1 cellular context compared by ENCODE assay signal in the genomic region with DNA sequence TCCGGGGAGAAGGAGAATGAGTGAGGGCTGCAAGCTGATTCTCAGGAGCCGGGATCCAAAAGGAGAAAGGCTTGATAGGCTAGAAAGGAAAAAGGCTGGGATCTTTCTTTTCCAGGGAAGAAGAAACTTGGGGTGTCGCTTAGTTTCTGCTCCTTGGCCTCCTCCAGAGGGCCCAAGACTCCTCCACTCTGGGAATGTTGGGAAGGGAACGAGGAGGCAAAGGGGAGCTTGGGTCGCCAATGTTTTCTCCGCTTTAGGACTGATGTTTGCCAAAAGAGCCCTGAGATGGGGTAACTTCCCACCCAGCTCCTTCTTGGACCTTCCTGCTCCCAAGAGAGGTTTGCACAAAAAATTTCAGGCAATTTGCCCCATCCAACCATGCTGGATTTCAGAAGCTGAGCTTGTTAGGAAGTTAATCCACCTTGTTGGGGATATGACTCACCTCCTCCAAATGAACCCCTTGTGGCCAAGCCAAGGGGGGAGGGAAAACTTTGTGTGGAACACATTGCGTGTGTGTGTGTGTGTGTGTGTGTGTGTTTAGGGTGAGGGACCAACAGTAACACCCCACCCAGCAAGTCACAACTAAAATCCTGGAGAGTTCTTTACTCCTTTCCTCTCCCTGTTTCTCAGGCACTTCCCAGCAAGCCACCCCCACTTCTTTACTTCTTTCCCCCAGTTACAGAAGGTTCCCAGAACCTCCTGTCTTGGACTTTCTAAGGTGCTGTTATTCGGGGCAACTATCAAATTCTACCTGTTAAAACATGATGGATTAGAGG.
TF ChIP-seq lines count a peak whose summit lies in the region.

No MANE protein-coding gene starts in this region.

TF ChIP-seq in HEK293, 187 proteins besides CTCF, POLR2A, EP300 and RAD21 (continues in another document):
- TF ChIP-seq, protein P1, sequence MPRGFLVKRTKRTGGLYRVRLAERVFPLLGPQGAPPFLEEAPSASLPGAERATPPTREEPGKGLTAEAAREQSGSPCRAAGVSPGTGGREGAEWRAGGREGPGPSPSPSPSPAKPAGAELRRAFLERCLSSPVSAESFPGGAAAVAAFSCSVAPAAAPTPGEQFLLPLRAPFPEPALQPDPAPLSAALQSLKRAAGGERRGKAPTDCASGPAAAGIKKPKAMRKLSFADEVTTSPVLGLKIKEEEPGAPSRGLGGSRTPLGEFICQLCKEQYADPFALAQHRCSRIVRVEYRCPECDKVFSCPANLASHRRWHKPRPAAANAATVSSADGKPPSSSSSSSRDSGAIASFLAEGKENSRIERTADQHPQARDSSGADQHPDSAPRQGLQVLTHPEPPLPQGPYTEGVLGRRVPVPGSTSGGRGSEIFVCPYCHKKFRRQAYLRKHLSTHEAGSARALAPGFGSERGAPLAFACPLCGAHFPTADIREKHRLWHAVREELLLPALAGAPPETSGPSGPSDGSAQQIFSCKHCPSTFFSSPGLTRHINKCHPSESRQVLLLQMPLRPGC (tag by site-specific recombination; IDR thresholded peaks at IDR 0.05): no peak
- TF ChIP-seq, protein P2, sequence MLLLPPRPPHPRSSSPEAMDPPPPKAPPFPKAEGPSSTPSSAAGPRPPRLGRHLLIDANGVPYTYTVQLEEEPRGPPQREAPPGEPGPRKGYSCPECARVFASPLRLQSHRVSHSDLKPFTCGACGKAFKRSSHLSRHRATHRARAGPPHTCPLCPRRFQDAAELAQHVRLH (tag by site-specific recombination; IDR thresholded peaks at IDR 0.05): no peak
- TF ChIP-seq ZNF302 (tag by site-specific recombination; IDR thresholded peaks at IDR 0.05; ENCODE audit: low read depth) (no peak), ZNF843 (tag by site-specific recombination; IDR thresholded peaks at IDR 0.05) (no peak), ZNF660 (tag by site-specific recombination; IDR thresholded peaks at IDR 0.05) (no peak; the same call in 1 of the 2 replicates), ZBTB7A (tag by site-specific recombination; IDR thresholded peaks at IDR 0.05; ENCODE audit: low read depth) (no peak), ZNF223 (tag by site-specific recombination; IDR thresholded peaks at IDR 0.05) (no peak), EGR2 (tag by site-specific recombination; IDR thresholded peaks at IDR 0.05; ENCODE audit: low read depth) (no peak), TRIM28 (IDR thresholded peaks at IDR 0.05; ENCODE audit: borderline replicate concordance, low read length) (no peak), ZXDB (tag by site-specific recombination; IDR thresholded peaks at IDR 0.05) (0 out of 2 replicates have a peak, but pooled peaks have one; percentile 3), SP7 (tag by site-specific recombination; IDR thresholded peaks at IDR 0.05) (peak; percentile 56), ZNF677 (tag by site-specific recombination; IDR thresholded peaks at IDR 0.05) (no peak), ZNF335 (tag by site-specific recombination; conservative IDR thresholded peaks at IDR 0.05) (peak; percentile 30; the same call in 1 of the 2 replicates), ZNF221 (tag by site-specific recombination; IDR thresholded peaks at IDR 0.05; ENCODE audit: borderline replicate concordance) (no peak), BCL11B (tag by site-specific recombination; IDR thresholded peaks at IDR 0.05; ENCODE audit: low read depth) (no peak), ZNF292 (tag by site-specific recombination; IDR thresholded peaks at IDR 0.05; ENCODE audit: borderline replicate concordance, low read depth) (no peak), ZNF138 (tag by site-specific recombination; IDR thresholded peaks at IDR 0.05; ENCODE audit: borderline replicate concordance) (no peak), IKZF3 (tag by site-specific recombination; IDR thresholded peaks at IDR 0.05) (peak; percentile 61), HOXD13 (CRISPR knock-in tag; IDR thresholded peaks at IDR 0.05; ENCODE audit: borderline replicate concordance) (no peak), ZEB2 (tag by site-specific recombination; IDR thresholded peaks at IDR 0.05) (no peak), ZNF558 (tag by site-specific recombination; IDR thresholded peaks at IDR 0.05) (no peak), ZNF146 (tag by site-specific recombination; IDR thresholded peaks at IDR 0.05) (no peak), ZNF707 (tag by site-specific recombination; IDR thresholded peaks at IDR 0.05) (no peak), HOXC10 (CRISPR knock-in tag; IDR thresholded peaks at IDR 0.05) (no peak), ZNF768 (tag by site-specific recombination; IDR thresholded peaks at IDR 0.05) (no peak)
- TF ChIP-seq, protein P3, sequence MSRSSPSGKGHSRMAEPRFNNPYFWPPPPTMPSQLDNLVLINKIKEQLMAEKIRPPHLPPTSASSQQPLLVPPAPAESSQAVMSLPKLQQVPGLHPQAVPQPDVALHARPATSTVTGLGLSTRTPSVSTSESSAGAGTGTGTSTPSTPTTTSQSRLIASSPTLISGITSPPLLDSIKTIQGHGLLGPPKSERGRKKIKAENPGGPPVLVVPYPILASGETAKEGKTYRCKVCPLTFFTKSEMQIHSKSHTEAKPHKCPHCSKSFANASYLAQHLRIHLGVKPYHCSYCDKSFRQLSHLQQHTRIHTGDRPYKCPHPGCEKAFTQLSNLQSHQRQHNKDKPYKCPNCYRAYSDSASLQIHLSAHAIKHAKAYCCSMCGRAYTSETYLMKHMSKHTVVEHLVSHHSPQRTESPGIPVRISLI (tag by site-specific recombination; IDR thresholded peaks at IDR 0.05): no peak
- TF ChIP-seq, protein P4, sequence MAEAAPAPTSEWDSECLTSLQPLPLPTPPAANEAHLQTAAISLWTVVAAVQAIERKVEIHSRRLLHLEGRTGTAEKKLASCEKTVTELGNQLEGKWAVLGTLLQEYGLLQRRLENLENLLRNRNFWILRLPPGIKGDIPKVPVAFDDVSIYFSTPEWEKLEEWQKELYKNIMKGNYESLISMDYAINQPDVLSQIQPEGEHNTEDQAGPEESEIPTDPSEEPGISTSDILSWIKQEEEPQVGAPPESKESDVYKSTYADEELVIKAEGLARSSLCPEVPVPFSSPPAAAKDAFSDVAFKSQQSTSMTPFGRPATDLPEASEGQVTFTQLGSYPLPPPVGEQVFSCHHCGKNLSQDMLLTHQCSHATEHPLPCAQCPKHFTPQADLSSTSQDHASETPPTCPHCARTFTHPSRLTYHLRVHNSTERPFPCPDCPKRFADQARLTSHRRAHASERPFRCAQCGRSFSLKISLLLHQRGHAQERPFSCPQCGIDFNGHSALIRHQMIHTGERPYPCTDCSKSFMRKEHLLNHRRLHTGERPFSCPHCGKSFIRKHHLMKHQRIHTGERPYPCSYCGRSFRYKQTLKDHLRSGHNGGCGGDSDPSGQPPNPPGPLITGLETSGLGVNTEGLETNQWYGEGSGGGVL (tag by site-specific recombination; IDR thresholded peaks at IDR 0.05): peak; percentile 76
- TF ChIP-seq, protein P5, sequence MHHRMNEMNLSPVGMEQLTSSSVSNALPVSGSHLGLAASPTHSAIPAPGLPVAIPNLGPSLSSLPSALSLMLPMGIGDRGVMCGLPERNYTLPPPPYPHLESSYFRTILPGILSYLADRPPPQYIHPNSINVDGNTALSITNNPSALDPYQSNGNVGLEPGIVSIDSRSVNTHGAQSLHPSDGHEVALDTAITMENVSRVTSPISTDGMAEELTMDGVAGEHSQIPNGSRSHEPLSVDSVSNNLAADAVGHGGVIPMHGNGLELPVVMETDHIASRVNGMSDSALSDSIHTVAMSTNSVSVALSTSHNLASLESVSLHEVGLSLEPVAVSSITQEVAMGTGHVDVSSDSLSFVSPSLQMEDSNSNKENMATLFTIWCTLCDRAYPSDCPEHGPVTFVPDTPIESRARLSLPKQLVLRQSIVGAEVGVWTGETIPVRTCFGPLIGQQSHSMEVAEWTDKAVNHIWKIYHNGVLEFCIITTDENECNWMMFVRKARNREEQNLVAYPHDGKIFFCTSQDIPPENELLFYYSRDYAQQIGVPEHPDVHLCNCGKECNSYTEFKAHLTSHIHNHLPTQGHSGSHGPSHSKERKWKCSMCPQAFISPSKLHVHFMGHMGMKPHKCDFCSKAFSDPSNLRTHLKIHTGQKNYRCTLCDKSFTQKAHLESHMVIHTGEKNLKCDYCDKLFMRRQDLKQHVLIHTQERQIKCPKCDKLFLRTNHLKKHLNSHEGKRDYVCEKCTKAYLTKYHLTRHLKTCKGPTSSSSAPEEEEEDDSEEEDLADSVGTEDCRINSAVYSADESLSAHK (tag by site-specific recombination; IDR thresholded peaks at IDR 0.05): no peak
- TF ChIP-seq, protein P6, sequence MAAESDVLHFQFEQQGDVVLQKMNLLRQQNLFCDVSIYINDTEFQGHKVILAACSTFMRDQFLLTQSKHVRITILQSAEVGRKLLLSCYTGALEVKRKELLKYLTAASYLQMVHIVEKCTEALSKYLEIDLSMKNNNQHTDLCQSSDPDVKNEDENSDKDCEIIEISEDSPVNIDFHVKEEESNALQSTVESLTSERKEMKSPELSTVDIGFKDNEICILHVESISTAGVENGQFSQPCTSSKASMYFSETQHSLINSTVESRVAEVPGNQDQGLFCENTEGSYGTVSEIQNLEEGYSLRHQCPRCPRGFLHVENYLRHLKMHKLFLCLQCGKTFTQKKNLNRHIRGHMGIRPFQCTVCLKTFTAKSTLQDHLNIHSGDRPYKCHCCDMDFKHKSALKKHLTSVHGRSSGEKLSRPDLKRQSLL (tag by site-specific recombination; IDR thresholded peaks at IDR 0.05): no peak
- TF ChIP-seq, protein P7, sequence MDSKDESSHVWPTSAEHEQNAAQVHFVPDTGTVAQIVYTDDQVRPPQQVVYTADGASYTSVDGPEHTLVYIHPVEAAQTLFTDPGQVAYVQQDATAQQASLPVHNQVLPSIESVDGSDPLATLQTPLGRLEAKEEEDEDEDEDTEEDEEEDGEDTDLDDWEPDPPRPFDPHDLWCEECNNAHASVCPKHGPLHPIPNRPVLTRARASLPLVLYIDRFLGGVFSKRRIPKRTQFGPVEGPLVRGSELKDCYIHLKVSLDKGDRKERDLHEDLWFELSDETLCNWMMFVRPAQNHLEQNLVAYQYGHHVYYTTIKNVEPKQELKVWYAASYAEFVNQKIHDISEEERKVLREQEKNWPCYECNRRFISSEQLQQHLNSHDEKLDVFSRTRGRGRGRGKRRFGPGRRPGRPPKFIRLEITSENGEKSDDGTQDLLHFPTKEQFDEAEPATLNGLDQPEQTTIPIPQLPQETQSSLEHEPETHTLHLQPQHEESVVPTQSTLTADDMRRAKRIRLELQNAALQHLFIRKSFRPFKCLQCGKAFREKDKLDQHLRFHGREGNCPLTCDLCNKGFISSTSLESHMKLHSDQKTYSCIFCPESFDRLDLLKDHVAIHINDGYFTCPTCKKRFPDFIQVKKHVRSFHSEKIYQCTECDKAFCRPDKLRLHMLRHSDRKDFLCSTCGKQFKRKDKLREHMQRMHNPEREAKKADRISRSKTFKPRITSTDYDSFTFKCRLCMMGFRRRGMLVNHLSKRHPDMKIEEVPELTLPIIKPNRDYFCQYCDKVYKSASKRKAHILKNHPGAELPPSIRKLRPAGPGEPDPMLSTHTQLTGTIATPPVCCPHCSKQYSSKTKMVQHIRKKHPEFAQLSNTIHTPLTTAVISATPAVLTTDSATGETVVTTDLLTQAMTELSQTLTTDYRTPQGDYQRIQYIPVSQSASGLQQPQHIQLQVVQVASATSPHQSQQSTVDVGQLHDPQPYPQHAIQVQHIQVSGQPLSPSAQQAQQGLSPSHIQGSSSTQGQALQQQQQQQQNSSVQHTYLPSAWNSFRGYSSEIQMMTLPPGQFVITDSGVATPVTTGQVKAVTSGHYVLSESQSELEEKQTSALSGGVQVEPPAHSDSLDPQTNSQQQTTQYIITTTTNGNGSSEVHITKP (tag by site-specific recombination; IDR thresholded peaks at IDR 0.05): peak; percentile 75
- TF ChIP-seq, protein P8, sequence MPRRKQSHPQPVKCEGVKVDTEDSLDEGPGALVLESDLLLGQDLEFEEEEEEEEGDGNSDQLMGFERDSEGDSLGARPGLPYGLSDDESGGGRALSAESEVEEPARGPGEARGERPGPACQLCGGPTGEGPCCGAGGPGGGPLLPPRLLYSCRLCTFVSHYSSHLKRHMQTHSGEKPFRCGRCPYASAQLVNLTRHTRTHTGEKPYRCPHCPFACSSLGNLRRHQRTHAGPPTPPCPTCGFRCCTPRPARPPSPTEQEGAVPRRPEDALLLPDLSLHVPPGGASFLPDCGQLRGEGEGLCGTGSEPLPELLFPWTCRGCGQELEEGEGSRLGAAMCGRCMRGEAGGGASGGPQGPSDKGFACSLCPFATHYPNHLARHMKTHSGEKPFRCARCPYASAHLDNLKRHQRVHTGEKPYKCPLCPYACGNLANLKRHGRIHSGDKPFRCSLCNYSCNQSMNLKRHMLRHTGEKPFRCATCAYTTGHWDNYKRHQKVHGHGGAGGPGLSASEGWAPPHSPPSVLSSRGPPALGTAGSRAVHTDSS (tag by site-specific recombination; IDR thresholded peaks at IDR 0.05): no peak
- TF ChIP-seq, protein P9, sequence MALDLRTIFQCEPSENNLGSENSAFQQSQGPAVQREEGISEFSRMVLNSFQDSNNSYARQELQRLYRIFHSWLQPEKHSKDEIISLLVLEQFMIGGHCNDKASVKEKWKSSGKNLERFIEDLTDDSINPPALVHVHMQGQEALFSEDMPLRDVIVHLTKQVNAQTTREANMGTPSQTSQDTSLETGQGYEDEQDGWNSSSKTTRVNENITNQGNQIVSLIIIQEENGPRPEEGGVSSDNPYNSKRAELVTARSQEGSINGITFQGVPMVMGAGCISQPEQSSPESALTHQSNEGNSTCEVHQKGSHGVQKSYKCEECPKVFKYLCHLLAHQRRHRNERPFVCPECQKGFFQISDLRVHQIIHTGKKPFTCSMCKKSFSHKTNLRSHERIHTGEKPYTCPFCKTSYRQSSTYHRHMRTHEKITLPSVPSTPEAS (tag by site-specific recombination; IDR thresholded peaks at IDR 0.05): peak; percentile 81
- TF ChIP-seq, protein P10, sequence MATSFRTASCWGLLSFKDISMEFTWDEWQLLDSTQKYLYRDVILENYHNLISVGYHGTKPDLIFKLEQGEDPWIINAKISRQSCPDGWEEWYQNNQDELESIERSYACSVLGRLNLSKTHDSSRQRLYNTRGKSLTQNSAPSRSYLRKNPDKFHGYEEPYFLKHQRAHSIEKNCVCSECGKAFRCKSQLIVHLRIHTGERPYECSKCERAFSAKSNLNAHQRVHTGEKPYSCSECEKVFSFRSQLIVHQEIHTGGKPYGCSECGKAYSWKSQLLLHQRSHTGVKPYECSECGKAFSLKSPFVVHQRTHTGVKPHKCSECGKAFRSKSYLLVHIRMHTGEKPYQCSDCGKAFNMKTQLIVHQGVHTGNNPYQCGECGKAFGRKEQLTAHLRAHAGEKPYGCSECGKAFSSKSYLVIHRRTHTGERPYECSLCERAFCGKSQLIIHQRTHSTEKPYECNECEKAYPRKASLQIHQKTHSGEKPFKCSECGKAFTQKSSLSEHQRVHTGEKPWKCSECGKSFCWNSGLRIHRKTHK (tag by site-specific recombination; IDR thresholded peaks at IDR 0.05): no peak
- TF ChIP-seq, protein P11, sequence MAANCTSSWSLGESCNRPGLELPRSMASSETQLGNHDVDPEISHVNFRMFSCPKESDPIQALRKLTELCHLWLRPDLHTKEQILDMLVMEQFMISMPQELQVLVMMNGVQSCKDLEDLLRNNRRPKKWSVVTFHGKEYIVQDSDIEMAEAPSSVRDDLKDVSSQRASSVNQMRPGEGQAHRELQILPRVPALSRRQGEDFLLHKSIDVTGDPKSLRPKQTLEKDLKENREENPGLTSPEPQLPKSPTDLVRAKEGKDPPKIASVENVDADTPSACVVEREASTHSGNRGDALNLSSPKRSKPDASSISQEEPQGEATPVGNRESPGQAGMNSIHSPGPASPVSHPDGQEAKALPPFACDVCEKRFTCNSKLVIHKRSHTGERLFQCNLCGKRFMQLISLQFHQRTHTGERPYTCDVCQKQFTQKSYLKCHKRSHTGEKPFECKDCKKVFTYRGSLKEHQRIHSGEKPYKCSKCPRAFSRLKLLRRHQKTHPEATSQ (tag by site-specific recombination; IDR thresholded peaks at IDR 0.05): no peak
